Comparison of ENCODE assay signal across 18 cellular contexts in genomic region chr20:16759161-16759523, GRCh38. TPM values are rescaled to one million over a fixed set of nuclear protein-coding genes. Genes with fewer than 3 reads are reported as not detected.
"Had no signal": no experiment of that assay in that cellular context is flagged by ENCODE, and none has a peak within 500 bp of the region (broad histone marks: within the 10 kb centered on the region; RNA-seq: fewer than 3 reads in every experiment).

No MANE protein-coding gene starts in this region.

- H3K36me3 ChIP-seq: cardiac muscle cell, colonic mucosa, gastroesophageal sphincter, left ventricle myocardium inferior, transverse colon, WERI-Rb-1 had no signal

- H3K4me1 Mint-ChIP-seq: activated CD4-positive, alpha-beta T cell treated with anti-CD3 and anti-CD28 coated beads for 36 hours; memory B cell; T-cell had no signal

- H3K27ac ChIP-seq: cardiac muscle cell, colonic mucosa, gastroesophageal sphincter, left ventricle myocardium inferior, transverse colon, WERI-Rb-1 had no signal

- H3K9me3 ChIP-seq: colonic mucosa, gastroesophageal sphincter, left ventricle myocardium inferior, transverse colon had no signal

- H3K4me3 Mint-ChIP-seq: activated CD4-positive, alpha-beta memory T cell treated with anti-CD3 and anti-CD28 coated beads, Interleukin-2, amount 10 ng/mL, durations not matched to agents 7 days and 5 days; activated CD4-positive, alpha-beta T cell treated with anti-CD3 and anti-CD28 coated beads for 36 hours; memory B cell; T-cell had no signal

- H3K36me3 Mint-ChIP-seq: T-cell had no signal

- H3K27me3 ChIP-seq: cardiac muscle cell, colonic mucosa, transverse colon had no signal

- H3K4me3 ChIP-seq: cardiac muscle cell, colonic mucosa, gastroesophageal sphincter, left ventricle myocardium inferior, transverse colon had no signal

- H3K9me3 Mint-ChIP-seq: T-cell had no signal

- H3K27ac Mint-ChIP-seq: activated CD4-positive, alpha-beta memory T cell treated with anti-CD3 and anti-CD28 coated beads, Interleukin-2, amount 10 ng/mL, durations not matched to agents 7 days and 5 days; activated CD4-positive, alpha-beta T cell treated with anti-CD3 and anti-CD28 coated beads for 36 hours; memory B cell; T-cell had no signal

- FAIRE-seq: astrocyte, endothelial cell of umbilical vein, kidney had no signal

- H3K4me1 ChIP-seq: colonic mucosa, gastroesophageal sphincter had no signal

- ATAC-seq: activated CD4-positive, alpha-beta T cell treated with anti-CD3 and anti-CD28 coated beads for 36 hours; gastroesophageal sphincter; T-cell had no signal

- DNase-seq: activated CD4-positive, alpha-beta memory T cell treated with anti-CD3 and anti-CD28 coated beads, Interleukin-2, amount 10 ng/mL, durations not matched to agents 7 days and 5 days; activated CD4-positive, alpha-beta T cell treated with anti-CD3 and anti-CD28 coated beads for 36 hours; activated CD8-positive, alpha-beta memory T cell treated with anti-CD3 and anti-CD28 coated beads, Interleukin-2, amount 50 U/mL, for 48 hours; colonic mucosa; kidney; left ventricle myocardium inferior; T-cell; T1000; transverse colon; WERI-Rb-1 had no signal

RNA-seq across cellular contexts. Expression of gene OTOR, which starts 11.0 kb away (rescaled TPM):
- total RNA-seq: activated CD4-positive, alpha-beta memory T cell treated with anti-CD3 and anti-CD28 coated beads, Interleukin-2, amount 10 ng/mL, durations not matched to agents 7 days and 5 days; activated CD4-positive, alpha-beta T cell treated with anti-CD3 and anti-CD28 coated beads for 36 hours; astrocyte; cardiac muscle cell; colonic mucosa; endothelial cell of umbilical vein; gastroesophageal sphincter; kidney; left ventricle myocardium inferior; osteocyte; skeletal muscle tissue; T-cell; transverse colon had no signal
- polyA plus RNA-seq: cardiac muscle cell, endothelial cell of umbilical vein, neural cell had no signal
